Comparison of ENCODE assay signal across 9 cellular contexts in the genomic region with DNA sequence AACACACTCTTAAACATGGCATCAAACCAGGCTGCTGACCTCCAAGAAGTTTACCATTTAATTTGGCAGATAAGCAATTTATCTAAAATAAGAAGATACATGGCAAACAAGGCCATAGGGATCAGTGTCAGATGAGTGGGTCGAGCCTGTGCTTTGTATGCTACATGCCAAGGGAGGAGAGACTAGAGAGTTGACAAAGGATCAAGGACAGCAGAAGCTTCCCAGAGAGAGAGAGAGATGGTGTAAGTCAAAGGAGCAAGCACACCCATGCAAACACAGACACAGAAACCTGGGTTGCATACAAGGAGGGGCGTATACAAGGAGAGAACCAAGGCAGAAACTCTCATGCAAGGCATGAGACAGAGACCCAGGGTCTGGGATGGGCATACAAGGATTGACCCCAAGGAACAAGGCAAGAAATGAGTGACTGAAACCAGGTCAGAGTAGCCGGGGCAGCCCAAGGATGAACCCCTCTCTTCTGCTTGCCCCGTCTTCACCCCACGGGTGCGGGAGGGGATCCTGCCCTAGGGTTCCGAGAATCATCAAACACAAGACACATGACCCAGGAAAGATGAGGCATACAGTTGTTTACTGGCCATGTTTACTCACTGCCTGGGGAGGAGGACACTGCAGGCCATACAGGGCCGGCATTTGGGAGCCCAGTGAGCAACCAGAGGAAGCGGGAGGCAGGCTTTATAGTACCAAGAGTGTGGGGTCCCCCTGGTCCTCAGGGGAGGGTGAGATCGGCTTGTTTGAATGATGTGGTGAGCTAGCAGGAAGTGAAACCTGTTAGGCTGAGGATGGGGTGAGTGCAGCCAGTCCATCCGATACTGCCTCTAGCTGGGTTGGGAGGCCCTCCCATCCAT.
DNase-seq lines count a peak whose midpoint lies in the region; ATAC-seq, FAIRE-seq and TF ChIP-seq lines count a peak whose summit lies in the region.
"Had no signal": no experiment of that assay in that cellular context is flagged by ENCODE, and none has a peak within 500 bp of the region (broad histone marks: within the 10 kb centered on the region; RNA-seq: fewer than 3 reads in every experiment).

No MANE protein-coding gene starts in this region.

- H3K36me3 Mint-ChIP-seq in dendritic cell treated with granulocyte-macrophage colony-stimulating factor and Interleukin-4, amounts not matched to agents 40 ng/mL and 50 ng/mL, for 4 days (ENCODE audit: low read depth), result no peaks in the 10 kb centered on the region
- H3K36me3 Mint-ChIP-seq: T-cell had no signal

- ATAC-seq in GM21390 (IDR thresholded peaks at IDR 0.05; ENCODE audit: unreplicated experiment), result peak; percentile 99
- peak; percentile 100 for ATAC-seq in HG03175 (IDR thresholded peaks at IDR 0.05; ENCODE audit: unreplicated experiment)

- no peaks in the 10 kb centered on the region for H3K9me3 ChIP-seq in BE2C

- intact Hi-C loops in dendritic cell treated with granulocyte-macrophage colony-stimulating factor and Interleukin-4, amounts not matched to agents 40 ng/mL and 50 ng/mL, for 4 days (cut with micrococcal nuclease), result no loop called here

- TF ChIP-seq CTCF in BE2C (IDR thresholded peaks at IDR 0.05; ENCODE audit: low read depth, low read length), result no peak

- H3K4me3 ChIP-seq in BE2C (ENCODE audit: low read depth, low read length), result no peak overlapping the region

- H3K4me1 Mint-ChIP-seq in dendritic cell treated with granulocyte-macrophage colony-stimulating factor and Interleukin-4, amounts not matched to agents 40 ng/mL and 50 ng/mL, for 4 days (ENCODE audit: low read depth), result peaks cover 25% of the 10 kb centered on the region

- no peak overlapping the region for H3K4me3 Mint-ChIP-seq in dendritic cell treated with granulocyte-macrophage colony-stimulating factor and Interleukin-4, amounts not matched to agents 40 ng/mL and 50 ng/mL, for 4 days
- H3K4me3 Mint-ChIP-seq: T-cell had no signal

- DNase-seq in GM18507 (ENCODE audit: extremely low spot score, insufficient read length, low read depth) (peak; percentile 67), BE2C (no peak), NCI-H524 treated with DMSO at 0.1 percent for 48 hours (lab: John Stamatoyannopoulos, UW) (no peak), GOT3 (lab: John Stamatoyannopoulos, UW) (no peak), COLO829 (ENCODE audit: low spot score) (no peak)
- DNase-seq: T-cell had no signal

- H3K27me3 Mint-ChIP-seq in dendritic cell treated with granulocyte-macrophage colony-stimulating factor and Interleukin-4, amounts not matched to agents 40 ng/mL and 50 ng/mL, for 4 days, result peaks cover 5% of the 10 kb centered on the region
- H3K27me3 Mint-ChIP-seq: T-cell had no signal

- no peaks in the 10 kb centered on the region for H3K9me3 Mint-ChIP-seq in dendritic cell treated with granulocyte-macrophage colony-stimulating factor and Interleukin-4, amounts not matched to agents 40 ng/mL and 50 ng/mL, for 4 days
- H3K9me3 Mint-ChIP-seq: T-cell had no signal

- no peaks in the 10 kb centered on the region for H3K36me3 ChIP-seq in BE2C

- peak overlapping the region; percentile 35 for H3K27ac Mint-ChIP-seq in dendritic cell treated with granulocyte-macrophage colony-stimulating factor and Interleukin-4, amounts not matched to agents 40 ng/mL and 50 ng/mL, for 4 days
- H3K27ac Mint-ChIP-seq: T-cell had no signal

- no peaks in the 10 kb centered on the region for H3K27me3 ChIP-seq in BE2C

- H3K4me1 ChIP-seq in BE2C, result no peaks in the 10 kb centered on the region

- FAIRE-seq in GM18507 (lab: Jason Lieb, UNC), result peak; percentile 84
